22 cellular contexts compared by ENCODE assay signal in the genomic region with DNA sequence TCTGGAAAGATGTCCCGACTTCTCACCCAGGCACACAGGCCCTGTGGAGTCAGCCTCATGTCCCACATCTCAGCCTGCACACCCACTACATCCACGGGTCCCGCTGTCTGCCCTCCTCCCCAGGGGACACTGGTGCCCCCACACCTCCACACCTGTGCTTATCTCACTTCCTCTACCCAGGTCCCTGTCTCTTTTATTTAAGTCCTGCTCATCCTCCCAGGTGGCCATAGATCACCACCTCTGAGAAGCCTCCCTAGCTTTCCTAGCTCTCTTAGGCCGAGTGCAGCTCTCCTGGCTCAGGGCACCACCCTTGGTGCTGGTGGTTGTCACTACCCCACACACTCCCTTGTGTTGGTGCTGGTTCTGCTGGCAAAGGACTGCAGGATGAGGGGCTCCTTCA.
A peak's percentile ranks its signal among the peaks of the same experiment; 100 is the strongest.
DNase-seq lines count a peak whose midpoint lies in the region; ATAC-seq, FAIRE-seq and TF ChIP-seq lines count a peak whose summit lies in the region.
"Had no signal": no experiment of that assay in that cellular context is flagged by ENCODE, and none has a peak within 500 bp of the region (broad histone marks: within the 10 kb centered on the region; RNA-seq: fewer than 3 reads in every experiment).

No MANE protein-coding gene starts in this region.

- intact Hi-C loops in OCI-LY7 (cut with micrococcal nuclease; ENCODE audit: unreplicated experiment) (loop anchor here (5.0 kb wide), 1 partner anchor 125 kb away; no protein-coding TSS in a partner anchor), kidney (cut with DNase I) (no loop called here)

- H3K9ac ChIP-seq in kidney (ENCODE audit: low read length in 2 of 2) (no peak overlapping the region), neuronal stem cell (ENCODE audit: low read depth, low read length, poor library complexity) (no peak overlapping the region)
- H3K9ac ChIP-seq: GM23248 had no signal

- no peaks in the 10 kb centered on the region for H3K9me2 ChIP-seq in OCI-LY7 (ENCODE audit: insufficient read depth, low read length)

- H3K9me3 ChIP-seq in OCI-LY7 (ENCODE audit: low read length) (no peaks in the 10 kb centered on the region), kidney (ENCODE audit: control insufficient read depth in 1 of 2, low read length in 2 of 2) (no peaks in the 10 kb centered on the region), neuronal stem cell (replicated peaks in 1 of 2; ENCODE audit: control insufficient read depth in 2 of 2, insufficient read depth in 1 of 2, low read depth in 1 of 2, low read length in 2 of 2) (no peaks in the 10 kb centered on the region)

- peak overlapping the region; percentile 54 for H2AK5ac ChIP-seq in neuronal stem cell (ENCODE audit: low read depth, low read length)

- peak; percentile 29 for ATAC-seq in stimulated activated naive CD8-positive, alpha-beta T cell treated with anti-CD3 and anti-CD28 coated beads, Interleukin-15, amount 100 ng/mL, for 72 hours
- no peak for ATAC-seq in stimulated activated naive CD8-positive, alpha-beta T cell treated with anti-CD3 and anti-CD28 coated beads, Interleukin-15, Interleukin-2, amounts not matched to agents 100 U/mL and 50 U/mL, for 24 hours
- ATAC-seq in HG02885 (IDR thresholded peaks at IDR 0.05; ENCODE audit: poor library complexity, unreplicated experiment), result no peak
- ATAC-seq: GM12878 had no signal

- H3K4me2 ChIP-seq in OCI-LY7 (ENCODE audit: low read length) (peak overlapping the region; percentile 51), neuronal stem cell (ENCODE audit: insufficient read depth, low read length, poor library complexity, severe bottlenecking) (no peak overlapping the region)

- no peaks in the 10 kb centered on the region for H3K79me1 ChIP-seq in neuronal stem cell (ENCODE audit: low read depth, low read length)

- no TSS peak for BruUV-seq in OCI-LY7 (replicated peaks; lab: Mats Ljungman, UMichigan)

- CTCF ChIA-PET in OCI-LY7 (lab: Charles Lee; ENCODE audit: unreplicated experiment), result interaction anchor here (1.1 kb wide), 1 partner anchor 38 kb away, joined by 4 read pairs; no protein-coding TSS in a partner anchor

- H3K4me1 ChIP-seq in OCI-LY7 (ENCODE audit: insufficient read depth, low read length, poor library complexity, severe bottlenecking), result peaks cover 39% of the 10 kb centered on the region
- H3K4me1 ChIP-seq in kidney (ENCODE audit: control insufficient read depth in 1 of 2, insufficient read depth in 1 of 2, low read depth in 1 of 2, low read length in 2 of 2), result no peaks in the 10 kb centered on the region
- H3K4me1 ChIP-seq in neuronal stem cell (ENCODE audit: control insufficient read depth in 2 of 2, insufficient read depth in 1 of 2, low read depth in 1 of 2, low read length in 2 of 2), result peaks cover 0 to 3% of the 10 kb centered on the region in 2 donors

- H2BK15ac ChIP-seq in neuronal stem cell (ENCODE audit: low read length), result no peak overlapping the region

- peaks cover 0 to 6% (median 0%) of the 10 kb centered on the region in 3 experiments for H3K27me3 ChIP-seq in neuronal stem cell (ENCODE audit: control insufficient read depth in 3 of 3, insufficient read depth in 3 of 3, low read depth in 1 of 3, low read length in 3 of 3)

- WGBS in neuronal stem cell (ENCODE audit: extremely low coverage in 2 of 2, insufficient read length in 2 of 2, insufficient replicate concordance in 1 of 2), 2 donors, result no CpG with 5 or more reads among the region's 4 CpGs

- H3K27me3 Mint-ChIP-seq in stimulated activated naive CD8-positive, alpha-beta T cell treated with anti-CD3 and anti-CD28 coated beads, Interleukin-15, amount 100 ng/mL, for 72 hours, result peaks cover 31% of the 10 kb centered on the region

- no peak overlapping the region for H3K14ac ChIP-seq in neuronal stem cell (ENCODE audit: low read length)

- POLR2A ChIA-PET in OCI-LY7 (lab: Charles Lee), result interaction anchor here (0.6 to 1.3 kb wide), 3 partner anchors 12 to 492 kb away, joined by 3 to 5 read pairs (median 4); no protein-coding TSS in a partner anchor

- H3K36me3 ChIP-seq in OCI-LY7 (ENCODE audit: insufficient read depth, low read length) (no peaks in the 10 kb centered on the region), kidney (ENCODE audit: control insufficient read depth in 1 of 2, insufficient read depth in 2 of 2, low read length in 2 of 2) (no peaks in the 10 kb centered on the region), neuronal stem cell (replicated peaks in 1 of 2; ENCODE audit: control insufficient read depth in 2 of 2, insufficient read depth in 2 of 2, low read length in 2 of 2) (no peaks in the 10 kb centered on the region)

- H2AFZ ChIP-seq in OCI-LY7 (ENCODE audit: low read length) (no peak overlapping the region), neuronal stem cell (ENCODE audit: low read length) (no peak overlapping the region)
- H2AFZ ChIP-seq: GM23248 had no signal

- H3K27ac ChIP-seq in OCI-LY7 (ENCODE audit: low read depth, low read length, poor library complexity, severe bottlenecking), result no peak overlapping the region
- no peak overlapping the region for H3K27ac ChIP-seq in kidney (ENCODE audit: low read depth in 2 of 2, low read length in 2 of 2)
- H3K27ac ChIP-seq in neuronal stem cell (replicated peaks; ENCODE audit: low read length), result no peak overlapping the region
- H3K27ac ChIP-seq: 22Rv1, GM23248 had no signal

- H3K4ac ChIP-seq in neuronal stem cell (ENCODE audit: low read length), result no peak overlapping the region

- H4K91ac ChIP-seq in neuronal stem cell (ENCODE audit: low read depth, low read length, poor library complexity), result no peak overlapping the region

- H3K4me3 ChIP-seq in OCI-LY7 (ENCODE audit: low read depth, low read length, poor library complexity, severe bottlenecking) (no peak overlapping the region), kidney (ENCODE audit: low read length in 2 of 2) (no peak overlapping the region), neuronal stem cell (ENCODE audit: low read length in 2 of 2) (no peak overlapping the region)
- H3K4me3 ChIP-seq: GM12878, GM23248 had no signal

- no peak overlapping the region for H2BK5ac ChIP-seq in neuronal stem cell (ENCODE audit: low read length)

- peak overlapping the region; percentile 42 for H3K18ac ChIP-seq in neuronal stem cell (ENCODE audit: low read length)

- TF ChIP-seq CTCF in OCI-LY7 (conservative IDR thresholded peaks at IDR 0.05; ENCODE audit: low read length) (no peak), kidney (IDR thresholded peaks at IDR 0.05; ENCODE audit: borderline replicate concordance, extremely low read depth, insufficient read depth) (no peak)

- no peaks in the 10 kb centered on the region for H3K79me2 ChIP-seq in OCI-LY7 (ENCODE audit: insufficient read depth, low read depth, low read length)

- no peak overlapping the region for H3K4me3 Mint-ChIP-seq in stimulated activated naive CD8-positive, alpha-beta T cell treated with anti-CD3 and anti-CD28 coated beads, Interleukin-15, amount 100 ng/mL, for 72 hours
- H3K4me3 Mint-ChIP-seq: CD4-positive, alpha-beta memory T cell had no signal

- H3K27ac Mint-ChIP-seq in stimulated activated naive CD8-positive, alpha-beta T cell treated with anti-CD3 and anti-CD28 coated beads, Interleukin-15, amount 100 ng/mL, for 72 hours, result peak overlapping the region in 1 of 2 donors; percentile 45
- H3K27ac Mint-ChIP-seq: CD4-positive, alpha-beta memory T cell had no signal

- H2BK12ac ChIP-seq in neuronal stem cell (ENCODE audit: low read length), result no peak overlapping the region

- H3K4me1 Mint-ChIP-seq in stimulated activated naive CD8-positive, alpha-beta T cell treated with anti-CD3 and anti-CD28 coated beads, Interleukin-15, amount 100 ng/mL, for 72 hours, result no peaks in the 10 kb centered on the region
- H3K4me1 Mint-ChIP-seq: CD4-positive, alpha-beta memory T cell had no signal

- H4K8ac ChIP-seq in neuronal stem cell (ENCODE audit: low read depth, low read length), result no peak overlapping the region

- peak overlapping the region; percentile 8 for H3K23ac ChIP-seq in neuronal stem cell (ENCODE audit: low read depth, low read length, poor library complexity)

- H3K9me3 Mint-ChIP-seq in stimulated activated naive CD8-positive, alpha-beta T cell treated with anti-CD3 and anti-CD28 coated beads, Interleukin-15, amount 100 ng/mL, for 72 hours, result no peaks in the 10 kb centered on the region

- H4K20me1 ChIP-seq in OCI-LY7 (ENCODE audit: insufficient read depth, low read length), result no peaks in the 10 kb centered on the region

- no peak for FAIRE-seq in kidney (lab: Jason Lieb, UNC)
- FAIRE-seq: A204.1, GM12878, GM19239, H1 had no signal

- DNase-seq in stimulated activated naive CD8-positive, alpha-beta T cell treated with anti-CD3 and anti-CD28 coated beads, Interleukin-15, amount 100 ng/mL, for 72 hours, result no peak
- no peak for DNase-seq in stimulated activated naive CD8-positive, alpha-beta T cell treated with anti-CD3 and anti-CD28 coated beads, Interleukin-15, Interleukin-2, amounts not matched to agents 100 U/mL and 50 U/mL, for 24 hours
- peak; percentile 65 for DNase-seq in OCI-LY7 (ENCODE audit: low spot score)
- DNase-seq in kidney, result peak; percentile 41
- DNase-seq in neuronal stem cell (ENCODE audit: low spot score), result no peak
- DNase-seq in T-helper 2 cell, result no peak
- no peak for DNase-seq in AG20443 (ENCODE audit: low spot score)
- DNase-seq: C1 segment of cervical spinal cord; CD4-positive, alpha-beta memory T cell; COR-L47; DMS153; DND-41; GDM1; GM23248; H7; HCEC 1CT had no signal

- H2BK120ac ChIP-seq in neuronal stem cell (ENCODE audit: low read depth, low read length), result no peak overlapping the region

Comparison
In these comparisons a context has a peak if more than half of its experiments do, and no peak if none do; other contexts are left out.
1. DNase-seq: peak in OCI-LY7 (single experiment) and kidney (single experiment); none in stimulated activated naive CD8-positive, alpha-beta T cell treated with anti-CD3 and anti-CD28 coated beads, Interleukin-15, amount 100 ng/mL, for 72 hours (0 of 2), stimulated activated naive CD8-positive, alpha-beta T cell treated with anti-CD3 and anti-CD28 coated beads, Interleukin-15, Interleukin-2, amounts not matched to agents 100 U/mL and 50 U/mL, for 24 hours (single experiment), neuronal stem cell (single experiment), T-helper 2 cell (0 of 5) and AG20443 (single experiment).